In genomic region chr17:4617090-4617489, GRCh38 we compare ENCODE assay signal across 27 cellular contexts. TPM values are rescaled to one million over a fixed set of nuclear protein-coding genes. Genes with fewer than 3 reads are reported as not detected.
"Had no signal": no experiment of that assay in that cellular context is flagged by ENCODE, and none has a peak within 500 bp of the region (broad histone marks: within the 10 kb centered on the region; RNA-seq: fewer than 3 reads in every experiment).

No MANE protein-coding gene starts in this region.

- H3K36me3 ChIP-seq: breast epithelium had no signal

- DNase-seq: activated CD4-positive, alpha-beta T cell treated with anti-CD3 and anti-CD28 coated beads for 48 hours; activated CD4-positive, alpha-beta T cell treated with anti-CD3 and anti-CD28 coated beads, Interleukin-2, amount 50 U/mL, for 4 hours; activated CD4-positive, CD25-positive, alpha-beta regulatory T cell treated with anti-CD3 and anti-CD28 coated beads, Interleukin-2, amount 50 U/mL, for 72 hours; activated CD8-positive, alpha-beta memory T cell treated with anti-CD3 and anti-CD28 coated beads, Interleukin-2, amount 50 U/mL, for 48 hours; activated CD8-positive, alpha-beta T cell treated with anti-CD3 and anti-CD28 coated beads, Interleukin-2, amount 10 ng/mL, durations not matched to agents 7 days and 5 days; activated effector memory CD4-positive, alpha-beta T cell treated with Interleukin-2 at 50 U/mL for 16 hours; activated naive CD4-positive, alpha-beta T cell; activated T-cell treated with anti-CD3 and anti-CD28 coated beads, Interleukin-2, amount 50 U/mL, for 24 hours; caudate nucleus; MV-4-11; NCI-H1092 treated with DMSO at 0.1 percent for 48 hours; NCI-H1436; NCI-H2029 treated with DMSO at 0.1 percent for 48 hours; NCI-H345; NCI-H510A; NCI-H526 treated with DMSO at 0.1 percent for 48 hours; NCI-H82; SIG-M5; T-helper 17 cell; T-helper 9 cell had no signal

- H3K27ac ChIP-seq: breast epithelium, KMS-11 had no signal

- H3K36me3 Mint-ChIP-seq: activated naive CD4-positive, alpha-beta T cell treated with anti-CD3 and anti-CD28 coated beads, Interleukin-2, amount 50 U/mL, for 24 hours; WTC11 had no signal

- H3K4me3 ChIP-seq: breast epithelium had no signal

- H3K4me1 Mint-ChIP-seq: activated naive CD4-positive, alpha-beta T cell treated with anti-CD3 and anti-CD28 coated beads, Interleukin-2, amount 50 U/mL, for 24 hours; T-helper 17 cell had no signal

- H3K27ac Mint-ChIP-seq: activated CD8-positive, alpha-beta T cell treated with anti-CD3 and anti-CD28 coated beads, Interleukin-2, amount 10 ng/mL, durations not matched to agents 7 days and 5 days; activated naive CD4-positive, alpha-beta T cell treated with anti-CD3 and anti-CD28 coated beads, Interleukin-2, amount 50 U/mL, for 24 hours; activated T-cell treated with anti-CD3 and anti-CD28 coated beads, Interleukin-2, amount 50 U/mL, for 24 hours; activated T-helper 1 cell treated with anti-CD3 and anti-CD28 coated beads, Interleukin-12 subunit alpha, Interleukin-12 subunit beta, Interleukin-2, Interleukin-4 antibody, amounts not matched to agents 30 ng/mL and 10 ng/mL and 1 ng/mL, durations not matched to agents 14 hours and 24 hours and 36 hours; T-helper 17 cell had no signal

- H3K4me1 ChIP-seq: breast epithelium had no signal

- H3K27me3 Mint-ChIP-seq: activated naive CD4-positive, alpha-beta T cell treated with anti-CD3 and anti-CD28 coated beads, Interleukin-2, amount 50 U/mL, for 24 hours had no signal

- H3K4me3 Mint-ChIP-seq: activated CD8-positive, alpha-beta T cell treated with anti-CD3 and anti-CD28 coated beads, Interleukin-2, amount 10 ng/mL, durations not matched to agents 7 days and 5 days; activated naive CD4-positive, alpha-beta T cell treated with anti-CD3 and anti-CD28 coated beads, Interleukin-2, amount 50 U/mL, for 24 hours; activated T-cell treated with anti-CD3 and anti-CD28 coated beads, Interleukin-2, amount 50 U/mL, for 24 hours; activated T-helper 1 cell treated with anti-CD3 and anti-CD28 coated beads, Interleukin-12 subunit alpha, Interleukin-12 subunit beta, Interleukin-2, Interleukin-4 antibody, amounts not matched to agents 30 ng/mL and 10 ng/mL and 1 ng/mL, durations not matched to agents 14 hours and 24 hours and 36 hours; T-helper 17 cell; WTC11 had no signal

- H3K9me3 Mint-ChIP-seq: activated naive CD4-positive, alpha-beta T cell treated with anti-CD3 and anti-CD28 coated beads, Interleukin-2, amount 50 U/mL, for 24 hours; activated T-cell treated with anti-CD3 and anti-CD28 coated beads, Interleukin-2, amount 50 U/mL, for 24 hours; activated T-helper 1 cell treated with anti-CD3 and anti-CD28 coated beads, Interleukin-12 subunit alpha, Interleukin-12 subunit beta, Interleukin-2, Interleukin-4 antibody, amounts not matched to agents 30 ng/mL and 10 ng/mL and 1 ng/mL, durations not matched to agents 14 hours and 24 hours and 36 hours had no signal

- ATAC-seq: activated CD8-positive, alpha-beta T cell treated with anti-CD3 and anti-CD28 coated beads, Interleukin-2, amount 10 ng/mL, durations not matched to agents 7 days and 5 days; T-helper 17 cell had no signal

- H3K27me3 ChIP-seq: breast epithelium had no signal

RNA-seq across cellular contexts. Expression of gene ALOX15, which starts 24.4 kb away (rescaled TPM):
- total RNA-seq: activated CD8-positive, alpha-beta T cell treated with anti-CD3 and anti-CD28 coated beads, Interleukin-2, amount 10 ng/mL, durations not matched to agents 7 days and 5 days; activated T-helper 1 cell treated with anti-CD3 and anti-CD28 coated beads, Interleukin-12 subunit alpha, Interleukin-12 subunit beta, Interleukin-2, Interleukin-4 antibody, amounts not matched to agents 30 ng/mL and 10 ng/mL and 1 ng/mL, durations not matched to agents 14 hours and 24 hours and 36 hours; aorta; MCF 10A had no signal
- polyA plus RNA-seq: aorta had no signal

RNA-seq across cellular contexts. Expression of gene SMTNL2, which starts 32.8 kb away (rescaled TPM):
- total RNA-seq: activated CD8-positive, alpha-beta T cell treated with anti-CD3 and anti-CD28 coated beads, Interleukin-2, amount 10 ng/mL, durations not matched to agents 7 days and 5 days; activated T-helper 1 cell treated with anti-CD3 and anti-CD28 coated beads, Interleukin-12 subunit alpha, Interleukin-12 subunit beta, Interleukin-2, Interleukin-4 antibody, amounts not matched to agents 30 ng/mL and 10 ng/mL and 1 ng/mL, durations not matched to agents 14 hours and 24 hours and 36 hours; MCF 10A; T-helper 17 cell had no signal
- polyA plus RNA-seq: aorta had no signal

RNA-seq across cellular contexts. Expression of gene GGT6, which starts 56.7 kb away (rescaled TPM):
- total RNA-seq: activated CD8-positive, alpha-beta T cell treated with anti-CD3 and anti-CD28 coated beads, Interleukin-2, amount 10 ng/mL, durations not matched to agents 7 days and 5 days; activated T-helper 1 cell treated with anti-CD3 and anti-CD28 coated beads, Interleukin-12 subunit alpha, Interleukin-12 subunit beta, Interleukin-2, Interleukin-4 antibody, amounts not matched to agents 30 ng/mL and 10 ng/mL and 1 ng/mL, durations not matched to agents 14 hours and 24 hours and 36 hours; aorta; MCF 10A; T-helper 17 cell had no signal
